ENCODE assay signal across 8 cellular contexts in the genomic region with DNA sequence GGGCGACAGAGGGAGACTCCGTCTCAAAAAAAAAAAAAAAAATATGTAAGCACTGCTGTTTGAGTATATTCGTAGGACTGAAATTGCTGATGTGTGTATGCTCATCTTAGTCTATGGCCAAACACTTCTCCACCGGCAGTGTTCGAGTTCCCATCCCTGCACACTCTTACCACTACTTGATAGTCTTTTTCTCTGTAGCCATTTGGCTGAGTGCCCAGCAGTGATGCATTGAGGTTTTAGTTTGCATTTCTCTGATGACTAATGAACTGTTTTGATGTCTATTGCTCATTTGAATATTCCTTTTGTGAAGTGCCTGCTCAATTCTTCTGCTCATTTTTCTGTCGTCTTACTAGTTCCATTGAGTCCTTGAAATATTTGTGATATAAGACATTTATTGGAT. TPM values are rescaled to one million over a fixed set of nuclear protein-coding genes. Genes with fewer than 3 reads are reported as not detected.
DNase-seq lines count a peak whose midpoint lies in the region; ATAC-seq and TF ChIP-seq lines count a peak whose summit lies in the region.

No MANE protein-coding gene starts in this region.

- H3K36me3 Mint-ChIP-seq in activated CD4-positive, alpha-beta memory T cell treated with anti-CD3 and anti-CD28 coated beads, Interleukin-2, amount 10 ng/mL, durations not matched to agents 7 days and 5 days (ENCODE audit: low read depth) = peaks cover 21% of the 10 kb centered on the region
- H3K36me3 Mint-ChIP-seq in effector memory CD8-positive, alpha-beta T cell (ENCODE audit: insufficient read depth) = peaks cover 16% of the 10 kb centered on the region
- H3K36me3 Mint-ChIP-seq in GM23338 (ENCODE audit: low read depth) = no peaks in the 10 kb centered on the region; the same call in 2 of the 3 replicates

- H3K27me3 ChIP-seq in GM23338 (ENCODE audit: insufficient read depth) = peaks cover 19% of the 10 kb centered on the region

- H3K4me1 ChIP-seq in GM23338 (ENCODE audit: insufficient read depth) = 0 out of 2 replicates have a peak, but pooled peaks cover 7% of the 10 kb centered on the region

- no peaks in the 10 kb centered on the region for H3K27me3 Mint-ChIP-seq in activated CD4-positive, alpha-beta memory T cell treated with anti-CD3 and anti-CD28 coated beads, Interleukin-2, amount 10 ng/mL, durations not matched to agents 7 days and 5 days
- no peaks in the 10 kb centered on the region for H3K27me3 Mint-ChIP-seq in effector memory CD8-positive, alpha-beta T cell
- H3K27me3 Mint-ChIP-seq in GM23338 (ENCODE audit: insufficient read depth, low read depth, poor library complexity) = peaks cover 24% of the 10 kb centered on the region

- ATAC-seq in HG02943 (IDR thresholded peaks at IDR 0.05; ENCODE audit: low read depth, unreplicated experiment) (peak; percentile 42), GM23338 (no peak)
- ATAC-seq in effector memory CD8-positive, alpha-beta T cell (replicated peaks) = peak; percentile 52

- H2AFZ ChIP-seq in GM23338 = no peak overlapping the region

- no peaks in the 10 kb centered on the region for H3K9me2 ChIP-seq in GM23338 (ENCODE audit: insufficient read depth)

- DNase-seq in NOMO-1 (lab: John Stamatoyannopoulos, UW; ENCODE audit: unreplicated experiment in 2 of 2) (peak; percentile 20 to 46), NOMO-1 treated with dmso at 0.1 percent for 144 hours (lab: John Stamatoyannopoulos, UW; ENCODE audit: unreplicated experiment) (no peak), NCI-H226 (peak; percentile 85), GM23338 (ENCODE audit: low spot score) (no peak)
- peak; percentile 80 for DNase-seq in activated CD4-positive, alpha-beta memory T cell treated with anti-CD3 and anti-CD28 coated beads, Interleukin-2, amount 10 ng/mL, durations not matched to agents 7 days and 5 days
- peak; percentile 76 to 85 (median 80) for DNase-seq in effector memory CD8-positive, alpha-beta T cell
- peak; percentile 81 for DNase-seq in stimulated activated CD4-positive, alpha-beta T cell treated with anti-CD3 and anti-CD28 coated beads, Interleukin-12 subunit alpha, Interleukin-12 subunit beta, amount 100 ng/mL, for 4 hours

- no peak overlapping the region for H3K27ac ChIP-seq in GM23338 (ENCODE audit: low read depth)

- no peaks in the 10 kb centered on the region for H3K9me3 Mint-ChIP-seq in activated CD4-positive, alpha-beta memory T cell treated with anti-CD3 and anti-CD28 coated beads, Interleukin-2, amount 10 ng/mL, durations not matched to agents 7 days and 5 days
- H3K9me3 Mint-ChIP-seq in effector memory CD8-positive, alpha-beta T cell = no peaks in the 10 kb centered on the region
- H3K9me3 Mint-ChIP-seq in GM23338 = no peaks in the 10 kb centered on the region; the same call in 2 of the 3 replicates

- H3K4me3 ChIP-seq in GM23338 = no peak overlapping the region

- H4K20me1 ChIP-seq in GM23338 (replicated peaks; ENCODE audit: insufficient read depth) = 0 out of 2 replicates have a peak, but pooled peaks cover 4% of the 10 kb centered on the region

- peak overlapping the region; percentile 69 for H3K4me3 Mint-ChIP-seq in activated CD4-positive, alpha-beta memory T cell treated with anti-CD3 and anti-CD28 coated beads, Interleukin-2, amount 10 ng/mL, durations not matched to agents 7 days and 5 days
- H3K4me3 Mint-ChIP-seq in effector memory CD8-positive, alpha-beta T cell = peak overlapping the region; percentile 26 to 98
- H3K4me3 Mint-ChIP-seq in GM23338 = no peak overlapping the region

- H3K4me1 Mint-ChIP-seq in activated CD4-positive, alpha-beta memory T cell treated with anti-CD3 and anti-CD28 coated beads, Interleukin-2, amount 10 ng/mL, durations not matched to agents 7 days and 5 days = peaks cover 48% of the 10 kb centered on the region
- H3K4me1 Mint-ChIP-seq in effector memory CD8-positive, alpha-beta T cell (ENCODE audit: low read depth in 2 of 2) = peaks cover 33 to 35% of the 10 kb centered on the region in 2 donors
- H3K4me1 Mint-ChIP-seq in GM23338 = peaks cover 15% of the 10 kb centered on the region

- no peaks in the 10 kb centered on the region for H3K79me2 ChIP-seq in GM23338 (replicated peaks; ENCODE audit: insufficient read depth)

- POLR2A ChIA-PET in activated CD4-positive, alpha-beta memory T cell treated with anti-CD3 and anti-CD28 coated beads, Interleukin-2, amount 10 ng/mL, durations not matched to agents 7 days and 5 days (lab: Charles Lee) = interaction anchor here (1.2 to 2.1 kb wide), 2 partner anchors 15 to 20 kb away, joined by 4 to 19 read pairs; a partner anchor contains a TSS

- H3K27ac Mint-ChIP-seq in activated CD4-positive, alpha-beta memory T cell treated with anti-CD3 and anti-CD28 coated beads, Interleukin-2, amount 10 ng/mL, durations not matched to agents 7 days and 5 days = peak overlapping the region; percentile 73
- H3K27ac Mint-ChIP-seq in effector memory CD8-positive, alpha-beta T cell = peak overlapping the region; percentile 69 to 97
- no peak overlapping the region for H3K27ac Mint-ChIP-seq in GM23338

- CTCF ChIA-PET in activated CD4-positive, alpha-beta memory T cell treated with anti-CD3 and anti-CD28 coated beads, Interleukin-2, amount 10 ng/mL, durations not matched to agents 7 days and 5 days (lab: Charles Lee) = no interaction called here

- no peak overlapping the region for H3K4me2 ChIP-seq in GM23338

- peaks cover 10% of the 10 kb centered on the region for H3F3A ChIP-seq in GM23338 (replicated peaks; ENCODE audit: low read depth)

- no peaks in the 10 kb centered on the region for H3K36me3 ChIP-seq in GM23338 (ENCODE audit: insufficient read depth)

- no peak for TF ChIP-seq CTCF in GM23338 (conservative IDR thresholded peaks at IDR 0.05; ENCODE audit: low read depth in 2 of 2)

TF ChIP-seq in GM23338, 12 proteins besides CTCF, POLR2A, EP300 and RAD21 (continues in another document):
- TF ChIP-seq EZH2 (IDR thresholded peaks at IDR 0.05; ENCODE audit: low read depth, unreplicated experiment) = no peak
- TF ChIP-seq, protein P1, sequence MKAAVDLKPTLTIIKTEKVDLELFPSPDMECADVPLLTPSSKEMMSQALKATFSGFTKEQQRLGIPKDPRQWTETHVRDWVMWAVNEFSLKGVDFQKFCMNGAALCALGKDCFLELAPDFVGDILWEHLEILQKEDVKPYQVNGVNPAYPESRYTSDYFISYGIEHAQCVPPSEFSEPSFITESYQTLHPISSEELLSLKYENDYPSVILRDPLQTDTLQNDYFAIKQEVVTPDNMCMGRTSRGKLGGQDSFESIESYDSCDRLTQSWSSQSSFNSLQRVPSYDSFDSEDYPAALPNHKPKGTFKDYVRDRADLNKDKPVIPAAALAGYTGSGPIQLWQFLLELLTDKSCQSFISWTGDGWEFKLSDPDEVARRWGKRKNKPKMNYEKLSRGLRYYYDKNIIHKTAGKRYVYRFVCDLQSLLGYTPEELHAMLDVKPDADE (IDR thresholded peaks at IDR 0.05) = no peak
- TF ChIP-seq CREB1 (CRISPR knock-in tag; IDR thresholded peaks at IDR 0.05; ENCODE audit: low read depth) = no peak
- no peak for TF ChIP-seq STAT1 (IDR thresholded peaks at IDR 0.05; ENCODE audit: unreplicated experiment)
- no peak for TF ChIP-seq JUNB (IDR thresholded peaks at IDR 0.05; ENCODE audit: unreplicated experiment)
- TF ChIP-seq, protein P2, sequence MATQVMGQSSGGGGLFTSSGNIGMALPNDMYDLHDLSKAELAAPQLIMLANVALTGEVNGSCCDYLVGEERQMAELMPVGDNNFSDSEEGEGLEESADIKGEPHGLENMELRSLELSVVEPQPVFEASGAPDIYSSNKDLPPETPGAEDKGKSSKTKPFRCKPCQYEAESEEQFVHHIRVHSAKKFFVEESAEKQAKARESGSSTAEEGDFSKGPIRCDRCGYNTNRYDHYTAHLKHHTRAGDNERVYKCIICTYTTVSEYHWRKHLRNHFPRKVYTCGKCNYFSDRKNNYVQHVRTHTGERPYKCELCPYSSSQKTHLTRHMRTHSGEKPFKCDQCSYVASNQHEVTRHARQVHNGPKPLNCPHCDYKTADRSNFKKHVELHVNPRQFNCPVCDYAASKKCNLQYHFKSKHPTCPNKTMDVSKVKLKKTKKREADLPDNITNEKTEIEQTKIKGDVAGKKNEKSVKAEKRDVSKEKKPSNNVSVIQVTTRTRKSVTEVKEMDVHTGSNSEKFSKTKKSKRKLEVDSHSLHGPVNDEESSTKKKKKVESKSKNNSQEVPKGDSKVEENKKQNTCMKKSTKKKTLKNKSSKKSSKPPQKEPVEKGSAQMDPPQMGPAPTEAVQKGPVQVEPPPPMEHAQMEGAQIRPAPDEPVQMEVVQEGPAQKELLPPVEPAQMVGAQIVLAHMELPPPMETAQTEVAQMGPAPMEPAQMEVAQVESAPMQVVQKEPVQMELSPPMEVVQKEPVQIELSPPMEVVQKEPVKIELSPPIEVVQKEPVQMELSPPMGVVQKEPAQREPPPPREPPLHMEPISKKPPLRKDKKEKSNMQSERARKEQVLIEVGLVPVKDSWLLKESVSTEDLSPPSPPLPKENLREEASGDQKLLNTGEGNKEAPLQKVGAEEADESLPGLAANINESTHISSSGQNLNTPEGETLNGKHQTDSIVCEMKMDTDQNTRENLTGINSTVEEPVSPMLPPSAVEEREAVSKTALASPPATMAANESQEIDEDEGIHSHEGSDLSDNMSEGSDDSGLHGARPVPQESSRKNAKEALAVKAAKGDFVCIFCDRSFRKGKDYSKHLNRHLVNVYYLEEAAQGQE (IDR thresholded peaks at IDR 0.05; ENCODE audit: unreplicated experiment) = no peak

RNA-seq across cellular contexts. Expression of a gene that starts 1.9 kb away (rescaled TPM):
- 10 to 100 TPM; 14.2 to 17.0 TPM for total RNA-seq in activated CD4-positive, alpha-beta memory T cell treated with anti-CD3 and anti-CD28 coated beads, Interleukin-2, amount 10 ng/mL, durations not matched to agents 7 days and 5 days
- 2.6 and 3.4 TPM in 2 replicates for total RNA-seq in GM23338 (2014; rRNA removed; shearing (Covaris generic))
- 0.89 and 1.1 TPM in 2 replicates for polyA plus RNA-seq in GM23338 (2016; fragmentation: Nextera tagmentation; extraction: Ambion mirVana)

RNA-seq across cellular contexts. Expression of a gene that starts 15.9 kb away (rescaled TPM):
- 10 to 100 TPM; 34.4 to 36.4 TPM for total RNA-seq in activated CD4-positive, alpha-beta memory T cell treated with anti-CD3 and anti-CD28 coated beads, Interleukin-2, amount 10 ng/mL, durations not matched to agents 7 days and 5 days
- 41.0 and 59.2 TPM in 2 replicates for total RNA-seq in GM23338 (2014; rRNA removed; shearing (Covaris generic))
- polyA plus RNA-seq in GM23338 (2016; fragmentation: Nextera tagmentation; extraction: Ambion mirVana) = 25.2 and 27.0 TPM in 2 replicates

RNA-seq across cellular contexts. Expression of a gene that starts 16.1 kb away (rescaled TPM):
- 100 to 1,000 TPM; 121 to 125 TPM for total RNA-seq in activated CD4-positive, alpha-beta memory T cell treated with anti-CD3 and anti-CD28 coated beads, Interleukin-2, amount 10 ng/mL, durations not matched to agents 7 days and 5 days
- total RNA-seq in GM23338 (2014; rRNA removed; shearing (Covaris generic)) = 49.3 and 53.2 TPM in 2 replicates
- 27.1 and 28.0 TPM in 2 replicates for polyA plus RNA-seq in GM23338 (2016; fragmentation: Nextera tagmentation; extraction: Ambion mirVana)

RNA-seq across cellular contexts. Expression of a gene that starts 19.0 kb away (rescaled TPM):
- total RNA-seq in activated CD4-positive, alpha-beta memory T cell treated with anti-CD3 and anti-CD28 coated beads, Interleukin-2, amount 10 ng/mL, durations not matched to agents 7 days and 5 days = 10 to 100 TPM; 34.5 to 35.8 TPM
- 26.8 and 28.5 TPM in 2 replicates for total RNA-seq in GM23338 (2014; rRNA removed; shearing (Covaris generic))
- polyA plus RNA-seq in GM23338 (2016; fragmentation: Nextera tagmentation; extraction: Ambion mirVana) = 41.1 and 46.4 TPM in 2 replicates

Comparison
In these comparisons a context has a peak if more than half of its experiments do, and no peak if none do; other contexts are left out.
1. DNase-seq: peak in NOMO-1 (2 of 2), NCI-H226 (single experiment), activated CD4-positive, alpha-beta memory T cell treated with anti-CD3 and anti-CD28 coated beads, Interleukin-2, amount 10 ng/mL, durations not matched to agents 7 days and 5 days (single experiment), effector memory CD8-positive, alpha-beta T cell (3 of 3) and stimulated activated CD4-positive, alpha-beta T cell treated with anti-CD3 and anti-CD28 coated beads, Interleukin-12 subunit alpha, Interleukin-12 subunit beta, amount 100 ng/mL, for 4 hours (single experiment); none in NOMO-1 treated with dmso at 0.1 percent for 144 hours (single experiment) and GM23338 (single experiment).